19 cellular contexts compared by ENCODE assay signal in the genomic region with DNA sequence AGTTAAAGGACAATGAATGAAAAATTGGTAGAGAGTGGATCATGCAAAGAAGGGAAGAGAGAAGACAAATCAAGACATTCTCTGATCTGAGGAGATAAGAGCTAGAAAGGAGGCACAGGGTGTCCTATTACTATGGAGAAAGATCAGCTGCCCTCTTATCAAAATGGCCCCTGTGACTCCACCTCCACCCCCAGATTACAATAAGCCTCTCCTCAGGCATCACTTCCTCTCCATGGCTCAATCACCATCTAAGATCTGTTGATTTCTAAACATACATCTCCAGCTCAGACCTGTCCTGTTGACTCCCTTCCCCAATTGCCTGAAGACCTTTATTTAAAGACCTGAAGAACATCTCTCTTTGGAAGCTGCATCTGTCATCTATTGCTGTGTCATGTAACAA. TPM values are rescaled to one million over a fixed set of nuclear protein-coding genes. Genes with fewer than 3 reads are reported as not detected.
DNase-seq lines count a peak whose midpoint lies in the region; ATAC-seq and TF ChIP-seq lines count a peak whose summit lies in the region.
"Had no signal": no experiment of that assay in that cellular context is flagged by ENCODE, and none has a peak within 500 bp of the region (broad histone marks: within the 10 kb centered on the region; RNA-seq: fewer than 3 reads in every experiment).

No MANE protein-coding gene starts in this region.

- H3K36me3 Mint-ChIP-seq in CD14-positive monocyte = peaks cover 75 to 83% of the 10 kb centered on the region in 2 donors
- H3K36me3 Mint-ChIP-seq in central memory CD8-positive, alpha-beta T cell (ENCODE audit: insufficient read depth) = peaks cover 60% of the 10 kb centered on the region

- H3K4me3 ChIP-seq in ovary = no peak overlapping the region
- H3K4me3 ChIP-seq in sigmoid colon = no peak overlapping the region
- H3K4me3 ChIP-seq: dorsolateral prefrontal cortex, esophagus squamous epithelium, heart left ventricle had no signal

- peak overlapping the region; percentile 48 to 93 (median 84) for H3K27ac Mint-ChIP-seq in CD14-positive monocyte
- peak overlapping the region; percentile 65 for H3K27ac Mint-ChIP-seq in central memory CD8-positive, alpha-beta T cell (ENCODE audit: low read depth)

- no peaks in the 10 kb centered on the region for H3K27me3 Mint-ChIP-seq in CD14-positive monocyte (ENCODE audit: low read depth in 3 of 3)
- no peaks in the 10 kb centered on the region for H3K27me3 Mint-ChIP-seq in central memory CD8-positive, alpha-beta T cell

- TF ChIP-seq POLR2A in ovary (IDR thresholded peaks at IDR 0.05) (no peak), sigmoid colon (IDR thresholded peaks at IDR 0.05) (no peak)

- TF ChIP-seq EP300 in ovary (IDR thresholded peaks at IDR 0.05) = no peak
- no peak for TF ChIP-seq EP300 in sigmoid colon (IDR thresholded peaks at IDR 0.05)

- no peak overlapping the region for H3K4me3 Mint-ChIP-seq in CD14-positive monocyte
- no peak overlapping the region for H3K4me3 Mint-ChIP-seq in central memory CD8-positive, alpha-beta T cell
- H3K4me3 Mint-ChIP-seq: neural crest cell had no signal

- peaks cover 43% of the 10 kb centered on the region for H3K4me1 Mint-ChIP-seq in CD14-positive monocyte
- H3K4me1 Mint-ChIP-seq in central memory CD8-positive, alpha-beta T cell = peaks cover 67% of the 10 kb centered on the region

- H3K27me3 ChIP-seq in ovary (no peaks in the 10 kb centered on the region), sigmoid colon (no peaks in the 10 kb centered on the region)
- H3K27me3 ChIP-seq: brain microvascular endothelial cell, dorsolateral prefrontal cortex, esophagus squamous epithelium, heart left ventricle had no signal

- H3K27ac ChIP-seq in ovary (no peak overlapping the region), sigmoid colon (no peak overlapping the region)
- H3K27ac ChIP-seq: brain microvascular endothelial cell, esophagus squamous epithelium had no signal

- H3K9me3 ChIP-seq in ovary (no peaks in the 10 kb centered on the region), sigmoid colon (no peaks in the 10 kb centered on the region)
- H3K9me3 ChIP-seq: esophagus squamous epithelium had no signal

- peaks cover 2 to 23% (median 8%) of the 10 kb centered on the region in 7 donors for H3K9me3 Mint-ChIP-seq in CD14-positive monocyte
- peaks cover 7% of the 10 kb centered on the region for H3K9me3 Mint-ChIP-seq in central memory CD8-positive, alpha-beta T cell

- no peak for ATAC-seq in central memory CD8-positive, alpha-beta T cell (replicated peaks; ENCODE audit: extremely low read depth, poor library complexity, severe bottlenecking)
- ATAC-seq: heart left ventricle had no signal

- H3K36me3 ChIP-seq in ovary = no peaks in the 10 kb centered on the region
- H3K36me3 ChIP-seq in sigmoid colon = peaks cover 12 to 92% (median 20%) of the 10 kb centered on the region in 4 donors

- no peaks in the 10 kb centered on the region for H3K4me1 ChIP-seq in ovary (ENCODE audit: insufficient read depth)
- H3K4me1 ChIP-seq in sigmoid colon = no peaks in the 10 kb centered on the region

- no peak for DNase-seq in CD14-positive monocyte (ENCODE audit: low spot score)
- DNase-seq in GF-D8 (lab: John Stamatoyannopoulos, UW) = peak; percentile 62
- peak; percentile 63 for DNase-seq in SIG-M5 treated with dmso at 0.1 percent for 504 hours (lab: John Stamatoyannopoulos, UW; ENCODE audit: unreplicated experiment)
- DNase-seq in central memory CD8-positive, alpha-beta T cell (ENCODE audit: low spot score in 2 of 2) = no peak
- no peak for DNase-seq in ovary
- no peak for DNase-seq in stimulated activated CD4-positive, alpha-beta T cell treated with anti-CD3 and anti-CD28 coated beads, Interleukin-2, amount 100 ng/mL, for 24 hours
- no peak for DNase-seq in NCI-H446 treated with DMSO at 0.1 percent for 48 hours (lab: John Stamatoyannopoulos, UW)
- DNase-seq in sigmoid colon = no peak
- DNase-seq: activated effector memory CD4-positive, alpha-beta T cell treated with anti-CD3 and anti-CD28 coated beads, Interleukin-2, amount 50 U/mL, for 16 hours; brain microvascular endothelial cell; DMS79 treated with DMSO at 0.1 percent for 48 hours; dorsolateral prefrontal cortex; esophagus squamous epithelium; GOT3; heart left ventricle; mammary epithelial cell; NCI-H187; NCI-H524 had no signal

- intact Hi-C loops in CD14-positive monocyte (cut with micrococcal nuclease) = loop anchor here in 1 of 2 donors (5.0 kb wide), 1 partner anchor 47 kb away; no protein-coding TSS in a partner anchor
- intact Hi-C loops in ovary (cut with DNase I) = no loop called here
- intact Hi-C loops in sigmoid colon (cut with DNase I) = no loop called here

- TF ChIP-seq CTCF in CD14-positive monocyte (IDR thresholded peaks at IDR 0.05) = no peak
- TF ChIP-seq CTCF in ovary (IDR thresholded peaks at IDR 0.05) = no peak
- no peak for TF ChIP-seq CTCF in sigmoid colon (IDR thresholded peaks at IDR 0.05)

RNA-seq across cellular contexts. Expression of a gene that starts 43.2 kb away (rescaled TPM):
- polyA plus RNA-seq in CD14-positive monocyte = 10 to 100 TPM; 68.1 to 97.4 TPM
- total RNA-seq in ovary = 10 to 100 TPM; 70.0 to 89.6 (median 75.0) TPM
- polyA plus RNA-seq in ovary = 10 to 100 TPM; 63.1 to 82.6 TPM
- 100 to 1,000 TPM in 3 of 4 donors, 10 to 100 TPM in 1; 91.2 to 141 (median 113) TPM for total RNA-seq in sigmoid colon
- 10 to 100 TPM; 50.4 to 91.0 (median 55.9) TPM for polyA plus RNA-seq in sigmoid colon
- total RNA-seq: neural crest cell had no signal

Comparison
In these comparisons a context has a peak if more than half of its experiments do, and no peak if none do; other contexts are left out.
1. DNase-seq: peak in GF-D8 (single experiment) and SIG-M5 treated with dmso at 0.1 percent for 504 hours (single experiment); none in CD14-positive monocyte (single experiment), central memory CD8-positive, alpha-beta T cell (0 of 2), ovary (0 of 5), stimulated activated CD4-positive, alpha-beta T cell treated with anti-CD3 and anti-CD28 coated beads, Interleukin-2, amount 100 ng/mL, for 24 hours (0 of 2), NCI-H446 treated with DMSO at 0.1 percent for 48 hours (single experiment) and sigmoid colon (single experiment).